Comparison of ENCODE assay signal across 8 cellular contexts in the genomic region with DNA sequence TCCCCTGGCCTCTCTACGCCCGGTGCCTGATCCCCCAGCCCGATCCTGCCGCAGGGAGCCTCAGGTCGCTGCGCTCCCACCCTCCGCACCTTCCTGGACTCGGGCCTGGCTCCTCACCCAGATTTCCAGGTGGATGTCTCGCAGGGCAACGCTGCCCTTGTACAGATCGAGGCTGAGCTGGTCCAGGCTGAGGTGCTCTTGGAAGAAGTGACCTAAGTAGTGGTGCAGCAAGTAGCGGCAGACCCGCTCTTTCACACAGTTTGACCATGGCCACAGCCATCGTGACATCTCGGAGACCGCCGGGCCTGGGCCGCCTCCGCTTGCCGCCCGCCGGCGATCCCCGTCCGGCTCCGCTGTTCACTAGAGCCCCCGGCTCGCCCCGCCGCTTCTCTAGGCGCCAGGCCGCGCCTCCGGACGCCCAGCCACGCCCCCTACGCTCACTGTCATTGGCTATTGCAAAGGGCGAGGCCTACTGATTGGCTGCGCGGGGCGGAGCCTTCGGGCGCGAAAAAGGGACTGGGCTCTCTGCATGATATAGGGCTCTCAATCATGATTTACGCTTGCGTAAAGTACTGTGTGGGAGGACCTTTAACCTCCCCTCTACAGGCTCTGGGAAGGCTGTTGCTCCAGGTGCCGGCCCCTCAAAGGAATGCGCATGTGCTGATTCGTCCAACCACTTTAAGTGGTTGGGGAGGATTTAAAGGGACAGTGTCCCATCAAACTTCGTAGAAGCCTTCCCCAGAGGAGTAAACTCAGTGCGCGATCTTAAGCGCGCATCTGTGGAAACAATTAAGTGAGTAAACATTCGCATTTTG. TPM values are rescaled to one million over a fixed set of nuclear protein-coding genes. Genes with fewer than 3 reads are reported as not detected.
DNase-seq lines count a peak whose midpoint lies in the region; ATAC-seq and TF ChIP-seq lines count a peak whose summit lies in the region.

Gene ATG2A (minus strand): TSS at position 362 of the 815 bp plus-strand sequence. CDS start 74 bp downstream, at position 288.

- 0 to 2% methylated on average over 26 to 29 of the region's 55 CpGs for WGBS in tibial nerve, 2 donors

- TF ChIP-seq POLR2A in tibial nerve (IDR thresholded peaks at IDR 0.05), result peak; percentile 62 to 90

- H3K27ac ChIP-seq in cardiac muscle cell (peak within 1 kb of the TSS; percentile 84), parathyroid adenoma (peak within 1 kb of the TSS; percentile 64), tibial nerve (peak within 1 kb of the TSS; percentile 72 to 92 (median 89))

- peak; percentile 91 to 95 for TF ChIP-seq EP300 in tibial nerve (IDR thresholded peaks at IDR 0.05)

- H2AFZ ChIP-seq in parathyroid adenoma, result peak within 1 kb of the TSS; percentile 74

- DNase-seq in NCI-H1436 (lab: John Stamatoyannopoulos, UW), result peak; percentile 99
- peak; percentile 98 for DNase-seq in T follicular helper cell (ENCODE audit: low read depth)
- peak; percentile 99 for DNase-seq in adipocyte (ENCODE audit: low read depth)
- peak; percentile 99 to 100 for DNase-seq in cardiac muscle cell (ENCODE audit: low read depth in 1 of 2, low spot score in 1 of 2)
- DNase-seq in tibial nerve (ENCODE audit: low spot score in 2 of 2), result peak; percentile 99

- H3K36me3 ChIP-seq in adipocyte (ENCODE audit: control insufficient read depth, insufficient read depth, low read length, severe bottlenecking), result peaks cover 20% of the 10 kb centered on the region
- H3K36me3 ChIP-seq in cardiac muscle cell, result peaks cover 9% of the 10 kb centered on the region
- no peaks in the 10 kb centered on the region for H3K36me3 ChIP-seq in parathyroid adenoma (ENCODE audit: control insufficient read depth, insufficient read depth, low read length)
- peaks cover under 1 to 25% (median 21%) of the 10 kb centered on the region in 3 donors for H3K36me3 ChIP-seq in tibial nerve

- peak; percentile 96 for ATAC-seq in HG02798 (IDR thresholded peaks at IDR 0.05; ENCODE audit: poor library complexity, unreplicated experiment)

- H3K79me2 ChIP-seq in parathyroid adenoma, result no peaks in the 10 kb centered on the region

- H3K9me3 ChIP-seq in adipocyte (ENCODE audit: control insufficient read depth, low read length) (no peaks in the 10 kb centered on the region), cardiac muscle cell (ENCODE audit: low read depth) (no peaks in the 10 kb centered on the region), parathyroid adenoma (ENCODE audit: control insufficient read depth, low read length) (no peaks in the 10 kb centered on the region), tibial nerve (no peaks in the 10 kb centered on the region)

- no peak for TF ChIP-seq CTCF in GM12875 (IDR thresholded peaks at IDR 0.05; ENCODE audit: borderline replicate concordance, insufficient read depth, low read depth, low read length)
- TF ChIP-seq CTCF in cardiac muscle cell (IDR thresholded peaks at IDR 0.05; ENCODE audit: low read depth, low read length), result no peak
- TF ChIP-seq CTCF in parathyroid adenoma (IDR thresholded peaks at IDR 0.05), result no peak
- peak in 2 of 5 experiments; percentile 7 to 56 for TF ChIP-seq CTCF in tibial nerve (IDR thresholded peaks at IDR 0.05)

- H3K4me1 ChIP-seq in adipocyte (ENCODE audit: control insufficient read depth, insufficient read depth, low read length) (peaks cover 19% of the 10 kb centered on the region), cardiac muscle cell (ENCODE audit: low read depth) (peaks cover 12% of the 10 kb centered on the region), parathyroid adenoma (no peaks in the 10 kb centered on the region), tibial nerve (peaks cover 0 to 33% (median 15%) of the 10 kb centered on the region in 4 donors)

- H3K4me3 ChIP-seq in GM12875 (ENCODE audit: low read depth, low read length), result peak within 1 kb of the TSS; percentile 83
- H3K4me3 ChIP-seq in adipocyte (ENCODE audit: low read length), result peak within 1 kb of the TSS; percentile 95
- peak within 1 kb of the TSS; percentile 75 for H3K4me3 ChIP-seq in cardiac muscle cell
- H3K4me3 ChIP-seq in parathyroid adenoma (ENCODE audit: low read depth, low read length), result peak within 1 kb of the TSS; percentile 88
- peak within 1 kb of the TSS; percentile 86 to 90 (median 87) for H3K4me3 ChIP-seq in tibial nerve

- H3K4me2 ChIP-seq in parathyroid adenoma (ENCODE audit: low read length), result peak within 1 kb of the TSS; percentile 95

- H3K9ac ChIP-seq in adipocyte (ENCODE audit: low read length) (peak within 1 kb of the TSS; percentile 97), parathyroid adenoma (peak within 1 kb of the TSS; percentile 80)

- no peaks in the 10 kb centered on the region for H3K27me3 ChIP-seq in adipocyte (replicated peaks; ENCODE audit: control insufficient read depth, insufficient read depth, low read length)
- H3K27me3 ChIP-seq in cardiac muscle cell, result no peaks in the 10 kb centered on the region
- no peaks in the 10 kb centered on the region for H3K27me3 ChIP-seq in parathyroid adenoma (ENCODE audit: control insufficient read depth, insufficient read depth, low read length)
- no peaks in the 10 kb centered on the region for H3K27me3 ChIP-seq in tibial nerve

RNA-seq across cellular contexts. Expression of gene ATG2A, which starts in this region (rescaled TPM):
- total RNA-seq in cardiac muscle cell (33.9 and 36.2 TPM in 2 replicates), tibial nerve (10 to 100 TPM; 33.0 to 93.6 (median 45.8) TPM)
- polyA plus RNA-seq in cardiac muscle cell, result 8.1 and 13.3 TPM in 2 replicates

Comparison
In these comparisons a context has a peak if more than half of its experiments do, and no peak if none do; other contexts are left out.
1. Peak in every context shown above with its lines: DNase-seq, ATAC-seq, H3K4me3 ChIP-seq and H3K27ac ChIP-seq.